1 cellular context compared by ENCODE assay signal in the genomic region with DNA sequence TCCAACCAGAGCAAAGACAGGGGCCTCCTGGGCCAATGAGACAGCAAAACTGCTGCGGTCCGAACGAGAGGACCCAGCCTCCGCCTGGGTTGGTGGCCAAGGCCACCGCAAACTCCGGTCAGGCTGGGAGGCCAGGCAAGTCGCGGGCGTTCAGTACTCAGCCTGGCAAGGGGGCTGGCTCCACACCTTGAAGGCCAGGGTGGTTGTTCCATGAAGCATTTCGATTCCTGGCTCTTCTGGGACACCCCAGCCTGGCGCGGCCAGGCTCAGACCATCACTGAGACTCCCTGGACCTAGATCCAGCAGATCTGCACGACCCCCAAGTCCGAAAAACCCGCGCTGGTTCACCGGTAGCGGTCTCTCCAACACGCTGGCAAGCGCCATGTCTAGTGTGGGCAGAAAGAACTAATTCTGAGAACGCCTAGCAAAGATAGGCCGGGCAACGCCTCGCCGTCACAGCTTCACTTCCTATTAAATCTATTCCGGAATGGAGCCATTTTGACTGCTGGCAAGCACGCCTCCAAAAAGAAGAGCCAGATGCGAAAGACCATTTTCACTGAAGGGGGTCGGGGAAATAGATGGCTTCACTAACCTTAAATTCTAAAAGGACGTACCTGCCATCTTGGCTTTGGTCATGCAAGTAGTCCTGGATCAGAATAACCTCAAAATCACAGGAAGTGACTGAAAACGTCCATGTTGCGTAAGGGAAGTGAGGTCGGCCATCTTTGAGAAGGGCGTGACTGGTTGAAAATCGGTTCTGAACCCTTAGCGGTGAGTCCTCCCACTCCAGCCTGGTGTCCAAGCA.
A peak's percentile ranks its signal among the peaks of the same experiment; 100 is the strongest.
TF ChIP-seq lines count a peak whose summit lies in the region.

A gene (minus strand): TSS at position 403 of the 805 bp plus-strand sequence. CDS start 19 bp downstream, at position 384.

TF ChIP-seq in HepG2, 621 proteins besides CTCF, POLR2A, EP300 and RAD21 (continued from another document and continues in another):
- TF ChIP-seq, protein P1, sequence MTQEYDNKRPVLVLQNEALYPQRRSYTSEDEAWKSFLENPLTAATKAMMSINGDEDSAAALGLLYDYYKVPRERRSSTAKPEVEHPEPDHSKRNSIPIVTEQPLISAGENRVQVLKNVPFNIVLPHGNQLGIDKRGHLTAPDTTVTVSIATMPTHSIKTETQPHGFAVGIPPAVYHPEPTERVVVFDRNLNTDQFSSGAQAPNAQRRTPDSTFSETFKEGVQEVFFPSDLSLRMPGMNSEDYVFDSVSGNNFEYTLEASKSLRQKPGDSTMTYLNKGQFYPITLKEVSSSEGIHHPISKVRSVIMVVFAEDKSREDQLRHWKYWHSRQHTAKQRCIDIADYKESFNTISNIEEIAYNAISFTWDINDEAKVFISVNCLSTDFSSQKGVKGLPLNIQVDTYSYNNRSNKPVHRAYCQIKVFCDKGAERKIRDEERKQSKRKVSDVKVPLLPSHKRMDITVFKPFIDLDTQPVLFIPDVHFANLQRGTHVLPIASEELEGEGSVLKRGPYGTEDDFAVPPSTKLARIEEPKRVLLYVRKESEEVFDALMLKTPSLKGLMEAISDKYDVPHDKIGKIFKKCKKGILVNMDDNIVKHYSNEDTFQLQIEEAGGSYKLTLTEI (CRISPR knock-in tag; conservative IDR thresholded peaks at IDR 0.05): no peak
- TF ChIP-seq ERF (CRISPR knock-in tag; IDR thresholded peaks at IDR 0.05): peak; percentile 96
- TF ChIP-seq ATAD3A (CRISPR knock-in tag; IDR thresholded peaks at IDR 0.05): peak; percentile 69; the same call in 1 of the 2 replicates
- no peak for TF ChIP-seq FOXA1 (IDR thresholded peaks at IDR 0.05)
- peak; percentile 4; the same call in 1 of the 2 replicates for TF ChIP-seq FOXA1 (CRISPR knock-in tag; IDR thresholded peaks at IDR 0.05)
- TF ChIP-seq, protein P2, sequence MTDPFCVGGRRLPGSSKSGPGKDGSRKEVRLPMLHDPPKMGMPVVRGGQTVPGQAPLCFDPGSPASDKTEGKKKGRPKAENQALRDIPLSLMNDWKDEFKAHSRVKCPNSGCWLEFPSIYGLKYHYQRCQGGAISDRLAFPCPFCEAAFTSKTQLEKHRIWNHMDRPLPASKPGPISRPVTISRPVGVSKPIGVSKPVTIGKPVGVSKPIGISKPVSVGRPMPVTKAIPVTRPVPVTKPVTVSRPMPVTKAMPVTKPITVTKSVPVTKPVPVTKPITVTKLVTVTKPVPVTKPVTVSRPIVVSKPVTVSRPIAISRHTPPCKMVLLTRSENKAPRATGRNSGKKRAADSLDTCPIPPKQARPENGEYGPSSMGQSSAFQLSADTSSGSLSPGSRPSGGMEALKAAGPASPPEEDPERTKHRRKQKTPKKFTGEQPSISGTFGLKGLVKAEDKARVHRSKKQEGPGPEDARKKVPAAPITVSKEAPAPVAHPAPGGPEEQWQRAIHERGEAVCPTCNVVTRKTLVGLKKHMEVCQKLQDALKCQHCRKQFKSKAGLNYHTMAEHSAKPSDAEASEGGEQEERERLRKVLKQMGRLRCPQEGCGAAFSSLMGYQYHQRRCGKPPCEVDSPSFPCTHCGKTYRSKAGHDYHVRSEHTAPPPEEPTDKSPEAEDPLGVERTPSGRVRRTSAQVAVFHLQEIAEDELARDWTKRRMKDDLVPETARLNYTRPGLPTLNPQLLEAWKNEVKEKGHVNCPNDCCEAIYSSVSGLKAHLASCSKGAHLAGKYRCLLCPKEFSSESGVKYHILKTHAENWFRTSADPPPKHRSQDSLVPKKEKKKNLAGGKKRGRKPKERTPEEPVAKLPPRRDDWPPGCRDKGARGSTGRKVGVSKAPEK (CRISPR knock-in tag; IDR thresholded peaks at IDR 0.05; ENCODE audit: borderline replicate concordance): 0 out of 2 replicates have a peak, but pooled peaks have one; percentile 95
- peak; percentile 92 for TF ChIP-seq ZNF224 (CRISPR knock-in tag; IDR thresholded peaks at IDR 0.05)
- TF ChIP-seq GATA4 (IDR thresholded peaks at IDR 0.05; ENCODE audit: borderline replicate concordance, low read depth): peak; percentile 86
- no peak; the same call in 1 of the 2 replicates for TF ChIP-seq ZNF24 (IDR thresholded peaks at IDR 0.05)
- peak; percentile 92; the same call in 1 of the 2 replicates for TF ChIP-seq ZNF75D (CRISPR knock-in tag; IDR thresholded peaks at IDR 0.05; ENCODE audit: borderline replicate concordance)
- TF ChIP-seq ZNF570 (CRISPR knock-in tag; IDR thresholded peaks at IDR 0.05; ENCODE audit: borderline replicate concordance): no peak; the same call in 1 of the 2 replicates
- peak; percentile 85; the same call in 1 of the 2 replicates for TF ChIP-seq NCOR1 (IDR thresholded peaks at IDR 0.05; ENCODE audit: borderline replicate concordance, low read length)
- peak; percentile 87 for TF ChIP-seq ZZZ3 (CRISPR knock-in tag; IDR thresholded peaks at IDR 0.05; ENCODE audit: borderline replicate concordance)
- no peak for TF ChIP-seq ZNF713 (CRISPR knock-in tag; IDR thresholded peaks at IDR 0.05)
- TF ChIP-seq SPEN (CRISPR knock-in tag; IDR thresholded peaks at IDR 0.05; ENCODE audit: low read depth): peak; percentile 95
- TF ChIP-seq MYNN (CRISPR knock-in tag; IDR thresholded peaks at IDR 0.05; ENCODE audit: low read depth): no peak; the same call in 1 of the 2 replicates
- TF ChIP-seq ZNF564 (CRISPR knock-in tag; IDR thresholded peaks at IDR 0.05): peak; percentile 91
- no peak for TF ChIP-seq ZNF432 (CRISPR knock-in tag; IDR thresholded peaks at IDR 0.05; ENCODE audit: borderline replicate concordance)
- no peak for TF ChIP-seq FOXP1 (IDR thresholded peaks at IDR 0.05)
- TF ChIP-seq FOXP1 (CRISPR knock-in tag; IDR thresholded peaks at IDR 0.05): no peak; the same call in none of the 2 replicates
- peak; percentile 99 for TF ChIP-seq ZNF776 (CRISPR knock-in tag; IDR thresholded peaks at IDR 0.05)
- TF ChIP-seq, protein P3, sequence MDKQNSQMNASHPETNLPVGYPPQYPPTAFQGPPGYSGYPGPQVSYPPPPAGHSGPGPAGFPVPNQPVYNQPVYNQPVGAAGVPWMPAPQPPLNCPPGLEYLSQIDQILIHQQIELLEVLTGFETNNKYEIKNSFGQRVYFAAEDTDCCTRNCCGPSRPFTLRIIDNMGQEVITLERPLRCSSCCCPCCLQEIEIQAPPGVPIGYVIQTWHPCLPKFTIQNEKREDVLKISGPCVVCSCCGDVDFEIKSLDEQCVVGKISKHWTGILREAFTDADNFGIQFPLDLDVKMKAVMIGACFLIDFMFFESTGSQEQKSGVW (CRISPR knock-in tag; IDR thresholded peaks at IDR 0.05; ENCODE audit: borderline replicate concordance): 0 out of 2 replicates have a peak, but pooled peaks have one; percentile 78
- no peak for TF ChIP-seq ZNF674 (CRISPR knock-in tag; IDR thresholded peaks at IDR 0.05; ENCODE audit: low read depth)
- TF ChIP-seq JDP2 (CRISPR knock-in tag; IDR thresholded peaks at IDR 0.05; ENCODE audit: borderline replicate concordance): no peak; the same call in 1 of the 2 replicates
- TF ChIP-seq ISL2 (CRISPR knock-in tag; IDR thresholded peaks at IDR 0.05): peak; percentile 84
- TF ChIP-seq SP5 (CRISPR knock-in tag; IDR thresholded peaks at IDR 0.05; ENCODE audit: borderline replicate concordance, low read depth): peak; percentile 27; the same call in 1 of the 2 replicates
- TF ChIP-seq, protein P4, sequence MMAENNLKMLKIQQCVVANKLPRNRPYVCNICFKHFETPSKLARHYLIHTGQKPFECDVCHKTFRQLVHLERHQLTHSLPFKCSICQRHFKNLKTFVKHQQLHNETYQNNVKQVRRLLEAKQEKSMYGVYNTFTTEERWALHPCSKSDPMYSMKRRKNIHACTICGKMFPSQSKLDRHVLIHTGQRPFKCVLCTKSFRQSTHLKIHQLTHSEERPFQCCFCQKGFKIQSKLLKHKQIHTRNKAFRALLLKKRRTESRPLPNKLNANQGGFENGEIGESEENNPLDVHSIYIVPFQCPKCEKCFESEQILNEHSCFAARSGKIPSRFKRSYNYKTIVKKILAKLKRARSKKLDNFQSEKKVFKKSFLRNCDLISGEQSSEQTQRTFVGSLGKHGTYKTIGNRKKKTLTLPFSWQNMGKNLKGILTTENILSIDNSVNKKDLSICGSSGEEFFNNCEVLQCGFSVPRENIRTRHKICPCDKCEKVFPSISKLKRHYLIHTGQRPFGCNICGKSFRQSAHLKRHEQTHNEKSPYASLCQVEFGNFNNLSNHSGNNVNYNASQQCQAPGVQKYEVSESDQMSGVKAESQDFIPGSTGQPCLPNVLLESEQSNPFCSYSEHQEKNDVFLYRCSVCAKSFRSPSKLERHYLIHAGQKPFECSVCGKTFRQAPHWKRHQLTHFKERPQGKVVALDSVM (CRISPR knock-in tag; IDR thresholded peaks at IDR 0.05): 0 out of 2 replicates have a peak, but pooled peaks have one; percentile 21
- TF ChIP-seq, protein P5, sequence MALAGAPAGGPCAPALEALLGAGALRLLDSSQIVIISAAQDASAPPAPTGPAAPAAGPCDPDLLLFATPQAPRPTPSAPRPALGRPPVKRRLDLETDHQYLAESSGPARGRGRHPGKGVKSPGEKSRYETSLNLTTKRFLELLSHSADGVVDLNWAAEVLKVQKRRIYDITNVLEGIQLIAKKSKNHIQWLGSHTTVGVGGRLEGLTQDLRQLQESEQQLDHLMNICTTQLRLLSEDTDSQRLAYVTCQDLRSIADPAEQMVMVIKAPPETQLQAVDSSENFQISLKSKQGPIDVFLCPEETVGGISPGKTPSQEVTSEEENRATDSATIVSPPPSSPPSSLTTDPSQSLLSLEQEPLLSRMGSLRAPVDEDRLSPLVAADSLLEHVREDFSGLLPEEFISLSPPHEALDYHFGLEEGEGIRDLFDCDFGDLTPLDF (CRISPR knock-in tag; IDR thresholded peaks at IDR 0.05): no peak; the same call in 1 of the 2 replicates
- TF ChIP-seq, protein P6, sequence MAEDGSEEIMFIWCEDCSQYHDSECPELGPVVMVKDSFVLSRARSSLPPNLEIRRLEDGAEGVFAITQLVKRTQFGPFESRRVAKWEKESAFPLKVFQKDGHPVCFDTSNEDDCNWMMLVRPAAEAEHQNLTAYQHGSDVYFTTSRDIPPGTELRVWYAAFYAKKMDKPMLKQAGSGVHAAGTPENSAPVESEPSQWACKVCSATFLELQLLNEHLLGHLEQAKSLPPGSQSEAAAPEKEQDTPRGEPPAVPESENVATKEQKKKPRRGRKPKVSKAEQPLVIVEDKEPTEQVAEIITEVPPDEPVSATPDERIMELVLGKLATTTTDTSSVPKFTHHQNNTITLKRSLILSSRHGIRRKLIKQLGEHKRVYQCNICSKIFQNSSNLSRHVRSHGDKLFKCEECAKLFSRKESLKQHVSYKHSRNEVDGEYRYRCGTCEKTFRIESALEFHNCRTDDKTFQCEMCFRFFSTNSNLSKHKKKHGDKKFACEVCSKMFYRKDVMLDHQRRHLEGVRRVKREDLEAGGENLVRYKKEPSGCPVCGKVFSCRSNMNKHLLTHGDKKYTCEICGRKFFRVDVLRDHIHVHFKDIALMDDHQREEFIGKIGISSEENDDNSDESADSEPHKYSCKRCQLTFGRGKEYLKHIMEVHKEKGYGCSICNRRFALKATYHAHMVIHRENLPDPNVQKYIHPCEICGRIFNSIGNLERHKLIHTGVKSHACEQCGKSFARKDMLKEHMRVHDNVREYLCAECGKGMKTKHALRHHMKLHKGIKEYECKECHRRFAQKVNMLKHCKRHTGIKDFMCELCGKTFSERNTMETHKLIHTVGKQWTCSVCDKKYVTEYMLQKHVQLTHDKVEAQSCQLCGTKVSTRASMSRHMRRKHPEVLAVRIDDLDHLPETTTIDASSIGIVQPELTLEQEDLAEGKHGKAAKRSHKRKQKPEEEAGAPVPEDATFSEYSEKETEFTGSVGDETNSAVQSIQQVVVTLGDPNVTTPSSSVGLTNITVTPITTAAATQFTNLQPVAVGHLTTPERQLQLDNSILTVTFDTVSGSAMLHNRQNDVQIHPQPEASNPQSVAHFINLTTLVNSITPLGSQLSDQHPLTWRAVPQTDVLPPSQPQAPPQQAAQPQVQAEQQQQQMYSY (CRISPR knock-in tag; IDR thresholded peaks at IDR 0.05): peak; percentile 56; the same call in 1 of the 2 replicates
- TF ChIP-seq, protein P7, sequence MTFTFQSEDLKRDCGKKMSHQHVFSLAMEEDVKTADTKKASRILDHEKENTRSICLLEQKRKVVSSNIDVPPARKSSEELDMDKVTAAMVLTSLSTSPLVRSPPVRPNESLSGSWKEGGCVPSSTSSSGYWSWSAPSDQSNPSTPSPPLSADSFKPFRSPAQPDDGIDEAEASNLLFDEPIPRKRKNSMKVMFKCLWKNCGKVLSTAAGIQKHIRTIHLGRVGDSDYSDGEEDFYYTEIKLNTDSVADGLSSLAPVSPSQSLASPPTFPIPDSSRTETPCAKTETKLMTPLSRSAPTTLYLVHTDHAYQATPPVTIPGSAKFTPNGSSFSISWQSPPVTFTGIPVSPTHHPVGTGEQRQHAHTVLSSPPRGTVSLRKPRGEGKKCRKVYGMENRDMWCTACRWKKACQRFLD (CRISPR knock-in tag; IDR thresholded peaks at IDR 0.05; ENCODE audit: borderline replicate concordance): peak; percentile 96
- TF ChIP-seq ZNF460 (CRISPR knock-in tag; IDR thresholded peaks at IDR 0.05; ENCODE audit: borderline replicate concordance): no peak
- peak; percentile 70; the same call in 1 of the 2 replicates for TF ChIP-seq TGIF2 (CRISPR knock-in tag; IDR thresholded peaks at IDR 0.05)
- no peak for TF ChIP-seq SOX13 (IDR thresholded peaks at IDR 0.05)
- TF ChIP-seq SOX13 (CRISPR knock-in tag; conservative IDR thresholded peaks at IDR 0.05 in 1 of 2, IDR thresholded peaks at IDR 0.05 in 1 of 2): peak; percentile 23 to 97; a peak in 3 of 4 replicates
- TF ChIP-seq, protein P8, sequence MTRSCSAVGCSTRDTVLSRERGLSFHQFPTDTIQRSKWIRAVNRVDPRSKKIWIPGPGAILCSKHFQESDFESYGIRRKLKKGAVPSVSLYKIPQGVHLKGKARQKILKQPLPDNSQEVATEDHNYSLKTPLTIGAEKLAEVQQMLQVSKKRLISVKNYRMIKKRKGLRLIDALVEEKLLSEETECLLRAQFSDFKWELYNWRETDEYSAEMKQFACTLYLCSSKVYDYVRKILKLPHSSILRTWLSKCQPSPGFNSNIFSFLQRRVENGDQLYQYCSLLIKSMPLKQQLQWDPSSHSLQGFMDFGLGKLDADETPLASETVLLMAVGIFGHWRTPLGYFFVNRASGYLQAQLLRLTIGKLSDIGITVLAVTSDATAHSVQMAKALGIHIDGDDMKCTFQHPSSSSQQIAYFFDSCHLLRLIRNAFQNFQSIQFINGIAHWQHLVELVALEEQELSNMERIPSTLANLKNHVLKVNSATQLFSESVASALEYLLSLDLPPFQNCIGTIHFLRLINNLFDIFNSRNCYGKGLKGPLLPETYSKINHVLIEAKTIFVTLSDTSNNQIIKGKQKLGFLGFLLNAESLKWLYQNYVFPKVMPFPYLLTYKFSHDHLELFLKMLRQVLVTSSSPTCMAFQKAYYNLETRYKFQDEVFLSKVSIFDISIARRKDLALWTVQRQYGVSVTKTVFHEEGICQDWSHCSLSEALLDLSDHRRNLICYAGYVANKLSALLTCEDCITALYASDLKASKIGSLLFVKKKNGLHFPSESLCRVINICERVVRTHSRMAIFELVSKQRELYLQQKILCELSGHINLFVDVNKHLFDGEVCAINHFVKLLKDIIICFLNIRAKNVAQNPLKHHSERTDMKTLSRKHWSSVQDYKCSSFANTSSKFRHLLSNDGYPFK (CRISPR knock-in tag; IDR thresholded peaks at IDR 0.05; ENCODE audit: borderline replicate concordance): peak; percentile 98
